In genomic region chr4:161894493-161895167, GRCh38 we compare ENCODE assay signal across 21 cellular contexts.
"Had no signal": no experiment of that assay in that cellular context is flagged by ENCODE, and none has a peak within 500 bp of the region (broad histone marks: within the 10 kb centered on the region; RNA-seq: fewer than 3 reads in every experiment).

No MANE protein-coding gene starts in this region.

- H3K27me3 ChIP-seq: colonic mucosa, gastrocnemius medialis, heart right ventricle, pancreas, right lobe of liver, upper lobe of right lung had no signal

- H3K36me3 ChIP-seq: colonic mucosa, gastrocnemius medialis, heart right ventricle, pancreas, right lobe of liver, thoracic aorta, upper lobe of right lung had no signal

- H3K4me1 ChIP-seq: colonic mucosa, gastrocnemius medialis, heart right ventricle, pancreas, right lobe of liver, upper lobe of right lung had no signal

- H3K9me3 ChIP-seq: colonic mucosa, gastrocnemius medialis, heart right ventricle, pancreas, right lobe of liver, thoracic aorta, upper lobe of right lung had no signal

- DNase-seq: activated B cell treated with CpG ODN at 0.5 μM for 24 hours; activated CD4-positive, alpha-beta memory T cell treated with anti-CD3 and anti-CD28 coated beads, Interleukin-2, amount 10 ng/mL, durations not matched to agents 7 days and 5 days; activated CD4-positive, alpha-beta T cell treated with anti-CD3 and anti-CD28 coated beads for 4 hours; activated CD8-positive, alpha-beta memory T cell treated with anti-CD3 and anti-CD28 coated beads, Interleukin-2, amount 10 ng/mL, durations not matched to agents 7 days and 5 days; activated naive CD4-positive, alpha-beta T cell treated with anti-CD3 and anti-CD28 coated beads for 36 hours; activated T-cell treated with anti-CD3 and anti-CD28 coated beads, Interleukin-2, amount 50 U/mL, for 1 hour; anterior cingulate cortex; colonic mucosa; endodermal cell; erythroblast; gastrocnemius medialis; heart right ventricle; immature natural killer cell; mesenchymal stem cell; naive thymus-derived CD8-positive, alpha-beta T cell; pancreas; right lobe of liver; stimulated activated CD4-positive, alpha-beta T cell treated with anti-CD3 and anti-CD28 coated beads, Interleukin-4, amount 100 ng/mL, for 4 hours; upper lobe of right lung had no signal

- H3K4me3 ChIP-seq: colonic mucosa, gastrocnemius medialis, heart right ventricle, pancreas, right lobe of liver, thoracic aorta, upper lobe of right lung had no signal

- FAIRE-seq: pancreas, TTC549 had no signal

- H3K27ac ChIP-seq: colonic mucosa, gastrocnemius medialis, heart right ventricle, pancreas, right lobe of liver, thoracic aorta, upper lobe of right lung had no signal
